15 cellular contexts compared by ENCODE assay signal in genomic region chr18:28147674-28148171, GRCh38. TPM values are rescaled to one million over a fixed set of nuclear protein-coding genes. Genes with fewer than 3 reads are reported as not detected.
DNase-seq lines count a peak whose midpoint lies in the region; ATAC-seq and TF ChIP-seq lines count a peak whose summit lies in the region.
"Had no signal": no experiment of that assay in that cellular context is flagged by ENCODE, and none has a peak within 500 bp of the region (broad histone marks: within the 10 kb centered on the region; RNA-seq: fewer than 3 reads in every experiment).

No MANE protein-coding gene starts in this region.

- peaks cover 7% of the 10 kb centered on the region for H3K9me1 ChIP-seq in IMR-90 (ENCODE audit: insufficient read depth, low read length)

- H3K36me3 ChIP-seq in ACC112 (ENCODE audit: insufficient read depth, low read length), result no peaks in the 10 kb centered on the region
- H3K36me3 ChIP-seq in IMR-90 (ENCODE audit: control insufficient read depth, insufficient read depth, low read length), result peaks cover 1% of the 10 kb centered on the region; the same call in 1 of the 2 replicates
- H3K36me3 ChIP-seq in hepatocyte (replicated peaks; ENCODE audit: insufficient read depth, low read depth), result no peaks in the 10 kb centered on the region
- peaks cover 7% of the 10 kb centered on the region for H3K36me3 ChIP-seq in BE2C
- H3K36me3 ChIP-seq: BLaER1 had no signal

- H3K4me3 Mint-ChIP-seq in WTC11, result no peak overlapping the region
- H3K4me3 Mint-ChIP-seq: natural killer cell treated with Interleukin-12 subunit alpha and Interleukin-12 subunit beta and Interleukin-15 and Interleukin-18, amount 100 ng/mL, for 72 hours had no signal

- no CpG with 5 or more reads among the region's 5 CpGs for WGBS in IMR-90 (ENCODE audit: extremely low coverage in 2 of 2, insufficient read length in 1 of 2), 2 experiments
- 56% methylated on average over 5 of the region's 5 CpGs for WGBS in hepatocyte (ENCODE audit: low lambda C conversion rate, missing lambda C conversion rate)

- peak; percentile 85 for DNase-seq in IMR-90
- DNase-seq in amniotic epithelial cell (ENCODE audit: low read depth), result peak; percentile 98
- DNase-seq in hepatocyte (ENCODE audit: low spot score), result peak; percentile 39
- DNase-seq in BE2C, result no peak
- DNase-seq in NCI-H1436 treated with DMSO at 0.1 percent for 48 hours (lab: John Stamatoyannopoulos, UW), result no peak
- DNase-seq in WTC11 (ENCODE audit: low spot score), result no peak
- DNase-seq in activated naive CD4-positive, alpha-beta T cell (lab: John Stamatoyannopoulos, UW), result no peak
- DNase-seq: central memory CD4-positive, alpha-beta T cell; foreskin fibroblast; GOT3; KG1; SIG-M5 had no signal

- H3K9me3 ChIP-seq in IMR-90 (ENCODE audit: control insufficient read depth, insufficient read depth, low read length) (no peaks in the 10 kb centered on the region), hepatocyte (ENCODE audit: low read depth) (no peaks in the 10 kb centered on the region), BE2C (no peaks in the 10 kb centered on the region)
- H3K9me3 ChIP-seq: BLaER1 had no signal

- ATAC-seq in IMR-90 (ENCODE audit: low read depth), result peak; percentile 82
- no peak for ATAC-seq in WTC11
- ATAC-seq: natural killer cell treated with Interleukin-12 subunit alpha and Interleukin-12 subunit beta and Interleukin-15 and Interleukin-18, amount 100 ng/mL, for 72 hours had no signal

- H2AK5ac ChIP-seq in IMR-90 (ENCODE audit: low read depth, low read length), result no peak overlapping the region

- in situ Hi-C loops in IMR-90 (cut with MboI; ENCODE audit: low sequenced_read_pairs), result no loop called here

- peak overlapping the region; percentile 85; the same call in 1 of the 2 replicates for H3K18ac ChIP-seq in IMR-90 (ENCODE audit: low read depth, low read length)

- peak overlapping the region; percentile 59 for H2BK5ac ChIP-seq in IMR-90 (ENCODE audit: low read depth, low read length, poor library complexity, severe bottlenecking)

- no TSS peak for BruUV-seq in IMR-90 (replicated peaks; lab: Mats Ljungman, UMichigan)

- H2BK20ac ChIP-seq in IMR-90 (ENCODE audit: low read depth, low read length), result no peak overlapping the region

- no peak overlapping the region for H2AK9ac ChIP-seq in IMR-90 (replicated peaks; ENCODE audit: low read depth, low read length, poor library complexity)

- H3K4me1 ChIP-seq in ACC112 (ENCODE audit: control insufficient read depth, insufficient read depth, low read length, unreplicated experiment) (peaks cover 12% of the 10 kb centered on the region), IMR-90 (ENCODE audit: control insufficient read depth, insufficient read depth, low read length) (peaks cover 12% of the 10 kb centered on the region), hepatocyte (ENCODE audit: insufficient read depth) (no peaks in the 10 kb centered on the region), BE2C (no peaks in the 10 kb centered on the region; the same call in 1 of the 2 replicates)

- no peak overlapping the region for H4K8ac ChIP-seq in IMR-90 (ENCODE audit: low read depth in 2 of 2, low read length in 2 of 2)

- peak overlapping the region; percentile 69 for H3K4me2 ChIP-seq in IMR-90 (ENCODE audit: low read depth, low read length)
- H3K4me2 ChIP-seq in hepatocyte, result no peak overlapping the region
- H3K4me2 ChIP-seq: BLaER1 had no signal

- H2BK120ac ChIP-seq in IMR-90 (ENCODE audit: low read depth, low read length), result no peak overlapping the region

- no peak overlapping the region for H3K9ac ChIP-seq in IMR-90 (ENCODE audit: low read depth, low read length)
- H3K9ac ChIP-seq: BLaER1 had no signal

- H3K4me3 ChIP-seq in ACC112 (ENCODE audit: low read depth, low read length) (peak overlapping the region; percentile 52), IMR-90 (ENCODE audit: insufficient read depth, low read depth, low read length) (no peak overlapping the region), hepatocyte (no peak overlapping the region), BE2C (ENCODE audit: low read depth, low read length) (no peak overlapping the region)
- H3K4me3 ChIP-seq: BLaER1 had no signal

- POLR2A ChIA-PET in IMR-90 (lab: Charles Lee; ENCODE audit: unreplicated experiment), result no interaction called here
- POLR2A ChIA-PET in WTC11 (lab: Charles Lee), result no interaction called here

- peaks cover 13 to 47% of the 10 kb centered on the region in 2 experiments; a peak in 3 of 4 replicates for H3K79me1 ChIP-seq in IMR-90 (ENCODE audit: low read depth in 1 of 2, low read length in 2 of 2)

- H4K5ac ChIP-seq in IMR-90 (ENCODE audit: low read depth, low read length), result peak overlapping the region; percentile 42; the same call in 1 of the 2 replicates

- H4K20me1 ChIP-seq in IMR-90 (ENCODE audit: insufficient read depth, low read length) (no peaks in the 10 kb centered on the region), hepatocyte (ENCODE audit: insufficient read depth, poor library complexity, severe bottlenecking) (no peaks in the 10 kb centered on the region)
- H4K20me1 ChIP-seq: BLaER1 had no signal

- H2BK15ac ChIP-seq in IMR-90 (ENCODE audit: low read depth, low read length), result no peak overlapping the region

- H2AFZ ChIP-seq in ACC112 (ENCODE audit: low read length, unreplicated experiment), result peak overlapping the region; percentile 55
- H2AFZ ChIP-seq in IMR-90 (replicated peaks; ENCODE audit: low read length, poor library complexity), result no peak overlapping the region
- no peak overlapping the region for H2AFZ ChIP-seq in hepatocyte

- H3K79me2 ChIP-seq in ACC112 (ENCODE audit: control insufficient read depth, insufficient read depth, low read length, unreplicated experiment) (peaks cover 12% of the 10 kb centered on the region), hepatocyte (peaks cover 58% of the 10 kb centered on the region)

- H3K23ac ChIP-seq in IMR-90 (ENCODE audit: low read depth, low read length), result no peak overlapping the region

- no peaks in the 10 kb centered on the region for H3K9me2 ChIP-seq in hepatocyte (replicated peaks; ENCODE audit: insufficient read depth)

- no peak overlapping the region for H3K4ac ChIP-seq in IMR-90 (ENCODE audit: low read depth, low read length)

- H3K9me3 Mint-ChIP-seq in WTC11, result no peaks in the 10 kb centered on the region

- no peak overlapping the region for H3K27ac Mint-ChIP-seq in WTC11
- H3K27ac Mint-ChIP-seq: natural killer cell treated with Interleukin-12 subunit alpha and Interleukin-12 subunit beta and Interleukin-15 and Interleukin-18, amount 100 ng/mL, for 72 hours had no signal

- no peak overlapping the region for H4K91ac ChIP-seq in IMR-90 (ENCODE audit: insufficient read depth, low read depth, low read length)

- H3K56ac ChIP-seq in IMR-90 (ENCODE audit: extremely low read depth, insufficient read depth, low read length), result no peak overlapping the region

- peaks cover 26% of the 10 kb centered on the region for H3K4me1 Mint-ChIP-seq in WTC11

- H3K27me3 Mint-ChIP-seq in WTC11 (ENCODE audit: low read depth), result no peaks in the 10 kb centered on the region
- H3K27me3 Mint-ChIP-seq: natural killer cell treated with Interleukin-12 subunit alpha and Interleukin-12 subunit beta and Interleukin-15 and Interleukin-18, amount 100 ng/mL, for 72 hours had no signal

- dilution Hi-C loops in IMR-90 (cut with HindIII; ENCODE audit: low sequenced_read_pairs, unreplicated experiment), result no loop called here

- no peak for TF ChIP-seq RAD21 in IMR-90 (IDR thresholded peaks at IDR 0.05; ENCODE audit: low read length)

- intact Hi-C loops in IMR-90 (cut with micrococcal nuclease), result no loop called here

- no peaks in the 10 kb centered on the region for H3K36me3 Mint-ChIP-seq in WTC11
- H3K36me3 Mint-ChIP-seq: natural killer cell treated with Interleukin-12 subunit alpha and Interleukin-12 subunit beta and Interleukin-15 and Interleukin-18, amount 100 ng/mL, for 72 hours had no signal

- TF ChIP-seq CTCF in IMR-90 (conservative IDR thresholded peaks at IDR 0.05; ENCODE audit: low read depth, low read length) (no peak), hepatocyte (IDR thresholded peaks at IDR 0.05; ENCODE audit: poor library complexity) (no peak), BE2C (IDR thresholded peaks at IDR 0.05; ENCODE audit: low read depth, low read length) (no peak), WTC11 (IDR thresholded peaks at IDR 0.05) (no peak)

- no peak for TF ChIP-seq POLR2A in IMR-90 (IDR thresholded peaks at IDR 0.05; ENCODE audit: low read depth, low read length)

- H3K27me3 ChIP-seq in ACC112 (ENCODE audit: insufficient read depth, low read length), result no peaks in the 10 kb centered on the region
- H3K27me3 ChIP-seq in IMR-90 (ENCODE audit: control insufficient read depth, insufficient read depth, low read length), result no peaks in the 10 kb centered on the region
- H3K27me3 ChIP-seq in hepatocyte, result no peaks in the 10 kb centered on the region
- no peaks in the 10 kb centered on the region for H3K27me3 ChIP-seq in BE2C
- H3K27me3 ChIP-seq: BLaER1 had no signal

- no peak overlapping the region for H3K14ac ChIP-seq in IMR-90 (replicated peaks; ENCODE audit: low read depth, low read length)

- H3K27ac ChIP-seq in ACC112 (ENCODE audit: low read depth, low read length) (peak overlapping the region; percentile 47), IMR-90 (ENCODE audit: insufficient read depth, low read length) (no peak overlapping the region; the same call in 1 of the 2 replicates), hepatocyte (no peak overlapping the region)
- H3K27ac ChIP-seq: BLaER1 had no signal

- CTCF ChIA-PET in IMR-90 (lab: Yijun Ruan, JAX) (no interaction called here), WTC11 (lab: Charles Lee) (no interaction called here)

TF ChIP-seq in IMR-90, 13 proteins besides CTCF, POLR2A, EP300 and RAD21:
- peak; percentile 87 for TF ChIP-seq CEBPB (IDR thresholded peaks at IDR 0.05; ENCODE audit: low read depth, low read length)
- no peak for TF ChIP-seq NFE2L2 (IDR thresholded peaks at IDR 0.05; ENCODE audit: low read depth, low read length)

TF ChIP-seq in WTC11, 78 proteins besides CTCF, POLR2A, EP300 and RAD21 (continues in another document):
- no peak for TF ChIP-seq GTF2I (CRISPR knock-in tag; conservative IDR thresholded peaks at IDR 0.05)
- no peak for TF ChIP-seq GABPB1 (CRISPR knock-in tag; IDR thresholded peaks at IDR 0.05)
- TF ChIP-seq TP53 (CRISPR knock-in tag; IDR thresholded peaks at IDR 0.05), result no peak

RNA-seq across cellular contexts. Expression of gene CDH2, which starts 29.2 kb away (rescaled TPM):
- 105 and 111 TPM in 2 replicates for total RNA-seq in IMR-90 (2012; rRNA removed)
- polyA plus RNA-seq in IMR-90 (2012; rRNA removed), result 53.3 and 55.6 TPM in 2 replicates
- polyA plus RNA-seq in IMR-90 (2012; cell fraction: cytosol; rRNA removed), result 14.4 and 20.4 TPM in 2 replicates
- polyA plus RNA-seq in IMR-90 (2012; cell fraction: nucleus; rRNA removed; ENCODE audit: low replicate concordance), result 5.2 and 17.4 TPM in 2 replicates
- 117 and 132 TPM in 2 replicates for total RNA-seq in hepatocyte
- 65.9 and 81.8 TPM in 2 replicates for polyA plus RNA-seq in hepatocyte
- polyA plus RNA-seq in BE2C (2012; ENCODE audit: insufficient read depth, insufficient read length, low read depth), result 78.9 TPM
- 15.9 to 17.3 TPM (median 16.9 TPM) in 3 replicates for total RNA-seq in WTC11 (2021)

Comparison
In these comparisons a context has a peak if more than half of its experiments do, and no peak if none do; other contexts are left out.
1. DNase-seq: peak in IMR-90 (single experiment), amniotic epithelial cell (single experiment) and hepatocyte (single experiment); none in BE2C (single experiment), NCI-H1436 treated with DMSO at 0.1 percent for 48 hours (single experiment), WTC11 (single experiment) and activated naive CD4-positive, alpha-beta T cell (0 of 4).